2 cellular contexts compared by ENCODE assay signal in genomic region chr10:89620296-89620695, GRCh38.
TF ChIP-seq lines count a peak whose summit lies in the region.

No MANE protein-coding gene starts in this region.

TF ChIP-seq in HCT116, 20 proteins besides CTCF, POLR2A, EP300 and RAD21:
- peak; percentile 62; the same call in 1 of the 2 replicates for TF ChIP-seq CBX3 (IDR thresholded peaks at IDR 0.05; ENCODE audit: low read depth)

TF ChIP-seq in GM12878, 131 proteins besides CTCF, POLR2A, EP300 and RAD21:
- peak; percentile 49; the same call in 1 of the 2 replicates for TF ChIP-seq CBX5 (IDR thresholded peaks at IDR 0.05; ENCODE audit: low read depth)
TF ChIP-seq in GM12878: peak in this region for 1; not testable (repeated sequence) for 130.
